1 cellular context compared by ENCODE assay signal in genomic region chr9:120767451-120767850, GRCh38.
TF ChIP-seq lines count a peak whose summit lies in the region.

No MANE protein-coding gene starts in this region.

TF ChIP-seq in GM23338, 12 proteins besides CTCF, POLR2A, EP300 and RAD21 (continued from another document):
- TF ChIP-seq, protein P1, sequence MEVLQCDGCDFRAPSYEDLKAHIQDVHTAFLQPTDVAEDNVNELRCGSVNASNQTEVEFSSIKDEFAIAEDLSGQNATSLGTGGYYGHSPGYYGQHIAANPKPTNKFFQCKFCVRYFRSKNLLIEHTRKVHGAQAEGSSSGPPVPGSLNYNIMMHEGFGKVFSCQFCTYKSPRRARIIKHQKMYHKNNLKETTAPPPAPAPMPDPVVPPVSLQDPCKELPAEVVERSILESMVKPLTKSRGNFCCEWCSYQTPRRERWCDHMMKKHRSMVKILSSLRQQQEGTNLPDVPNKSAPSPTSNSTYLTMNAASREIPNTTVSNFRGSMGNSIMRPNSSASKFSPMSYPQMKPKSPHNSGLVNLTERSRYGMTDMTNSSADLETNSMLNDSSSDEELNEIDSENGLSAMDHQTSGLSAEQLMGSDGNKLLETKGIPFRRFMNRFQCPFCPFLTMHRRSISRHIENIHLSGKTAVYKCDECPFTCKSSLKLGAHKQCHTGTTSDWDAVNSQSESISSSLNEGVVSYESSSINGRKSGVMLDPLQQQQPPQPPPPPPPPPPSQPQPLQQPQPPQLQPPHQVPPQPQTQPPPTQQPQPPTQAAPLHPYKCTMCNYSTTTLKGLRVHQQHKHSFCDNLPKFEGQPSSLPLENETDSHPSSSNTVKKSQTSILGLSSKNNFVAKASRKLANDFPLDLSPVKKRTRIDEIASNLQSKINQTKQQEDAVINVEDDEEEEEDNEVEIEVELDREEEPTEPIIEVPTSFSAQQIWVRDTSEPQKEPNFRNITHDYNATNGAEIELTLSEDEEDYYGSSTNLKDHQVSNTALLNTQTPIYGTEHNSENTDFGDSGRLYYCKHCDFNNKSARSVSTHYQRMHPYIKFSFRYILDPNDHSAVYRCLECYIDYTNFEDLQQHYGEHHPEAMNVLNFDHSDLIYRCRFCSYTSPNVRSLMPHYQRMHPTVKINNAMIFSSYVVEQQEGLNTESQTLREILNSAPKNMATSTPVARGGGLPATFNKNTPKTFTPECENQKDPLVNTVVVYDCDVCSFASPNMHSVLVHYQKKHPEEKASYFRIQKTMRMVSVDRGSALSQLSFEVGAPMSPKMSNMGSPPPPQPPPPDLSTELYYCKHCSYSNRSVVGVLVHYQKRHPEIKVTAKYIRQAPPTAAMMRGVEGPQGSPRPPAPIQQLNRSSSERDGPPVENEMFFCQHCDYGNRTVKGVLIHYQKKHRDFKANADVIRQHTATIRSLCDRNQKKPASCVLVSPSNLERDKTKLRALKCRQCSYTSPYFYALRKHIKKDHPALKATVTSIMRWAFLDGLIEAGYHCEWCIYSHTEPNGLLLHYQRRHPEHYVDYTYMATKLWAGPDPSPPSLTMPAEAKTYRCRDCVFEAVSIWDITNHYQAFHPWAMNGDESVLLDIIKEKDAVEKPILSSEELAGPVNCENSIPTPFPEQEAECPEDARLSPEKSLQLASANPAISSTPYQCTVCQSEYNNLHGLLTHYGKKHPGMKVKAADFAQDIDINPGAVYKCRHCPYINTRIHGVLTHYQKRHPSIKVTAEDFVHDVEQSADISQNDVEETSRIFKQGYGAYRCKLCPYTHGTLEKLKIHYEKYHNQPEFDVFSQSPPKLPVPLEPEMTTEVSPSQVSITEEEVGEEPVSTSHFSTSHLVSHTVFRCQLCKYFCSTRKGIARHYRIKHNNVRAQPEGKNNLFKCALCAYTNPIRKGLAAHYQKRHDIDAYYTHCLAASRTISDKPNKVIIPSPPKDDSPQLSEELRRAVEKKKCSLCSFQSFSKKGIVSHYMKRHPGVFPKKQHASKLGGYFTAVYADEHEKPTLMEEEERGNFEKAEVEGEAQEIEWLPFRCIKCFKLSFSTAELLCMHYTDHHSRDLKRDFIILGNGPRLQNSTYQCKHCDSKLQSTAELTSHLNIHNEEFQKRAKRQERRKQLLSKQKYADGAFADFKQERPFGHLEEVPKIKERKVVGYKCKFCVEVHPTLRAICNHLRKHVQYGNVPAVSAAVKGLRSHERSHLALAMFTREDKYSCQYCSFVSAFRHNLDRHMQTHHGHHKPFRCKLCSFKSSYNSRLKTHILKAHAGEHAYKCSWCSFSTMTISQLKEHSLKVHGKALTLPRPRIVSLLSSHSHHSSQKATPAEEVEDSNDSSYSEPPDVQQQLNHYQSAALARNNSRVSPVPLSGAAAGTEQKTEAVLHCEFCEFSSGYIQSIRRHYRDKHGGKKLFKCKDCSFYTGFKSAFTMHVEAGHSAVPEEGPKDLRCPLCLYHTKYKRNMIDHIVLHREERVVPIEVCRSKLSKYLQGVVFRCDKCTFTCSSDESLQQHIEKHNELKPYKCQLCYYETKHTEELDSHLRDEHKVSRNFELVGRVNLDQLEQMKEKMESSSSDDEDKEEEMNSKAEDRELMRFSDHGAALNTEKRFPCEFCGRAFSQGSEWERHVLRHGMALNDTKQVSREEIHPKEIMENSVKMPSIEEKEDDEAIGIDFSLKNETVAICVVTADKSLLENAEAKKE (CRISPR knock-in tag; IDR thresholded peaks at IDR 0.05), result no peak
- TF ChIP-seq EZH2phosphoT487 (IDR thresholded peaks at IDR 0.05; ENCODE audit: unreplicated experiment) (no peak), NANOG (IDR thresholded peaks at IDR 0.05; ENCODE audit: borderline replicate concordance) (no peak), POLR2AphosphoS5 (IDR thresholded peaks at IDR 0.05; ENCODE audit: low read depth) (no peak)
TF ChIP-seq in GM23338: peak in this region for 0.
